Comparison of ENCODE assay signal across 2 cellular contexts in the genomic region with DNA sequence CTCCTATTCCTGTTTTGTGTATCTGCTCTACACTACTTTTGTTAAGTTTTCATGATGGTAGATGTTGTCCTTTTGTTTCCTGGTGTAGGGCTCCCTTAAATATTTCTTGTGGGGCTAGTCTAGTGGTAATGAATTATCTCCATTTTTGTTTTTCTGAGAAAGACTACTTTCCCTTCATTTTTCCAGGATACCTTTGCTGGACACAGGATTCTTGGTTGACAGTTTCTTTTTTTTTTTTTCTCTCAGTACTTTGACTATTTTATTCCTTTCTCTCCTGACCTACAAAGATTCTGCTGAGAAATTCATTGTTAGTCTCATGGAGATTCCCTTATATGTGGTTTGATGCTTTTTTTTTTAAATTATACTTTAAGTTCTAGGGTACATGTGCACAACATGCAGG.
TF ChIP-seq lines count a peak whose summit lies in the region.

No MANE protein-coding gene starts in this region.

TF ChIP-seq in HEK293T, 16 proteins besides CTCF, POLR2A, EP300 and RAD21 (continued from another document):
- TF ChIP-seq, protein P1, sequence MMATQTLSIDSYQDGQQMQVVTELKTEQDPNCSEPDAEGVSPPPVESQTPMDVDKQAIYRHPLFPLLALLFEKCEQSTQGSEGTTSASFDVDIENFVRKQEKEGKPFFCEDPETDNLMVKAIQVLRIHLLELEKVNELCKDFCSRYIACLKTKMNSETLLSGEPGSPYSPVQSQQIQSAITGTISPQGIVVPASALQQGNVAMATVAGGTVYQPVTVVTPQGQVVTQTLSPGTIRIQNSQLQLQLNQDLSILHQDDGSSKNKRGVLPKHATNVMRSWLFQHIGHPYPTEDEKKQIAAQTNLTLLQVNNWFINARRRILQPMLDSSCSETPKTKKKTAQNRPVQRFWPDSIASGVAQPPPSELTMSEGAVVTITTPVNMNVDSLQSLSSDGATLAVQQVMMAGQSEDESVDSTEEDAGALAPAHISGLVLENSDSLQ (IDR thresholded peaks at IDR 0.05) = no peak
TF ChIP-seq in HEK293T: peak in this region for 1.

TF ChIP-seq in K562, 482 proteins besides CTCF, POLR2A, EP300 and RAD21 (continued from another document and continues in another):
- TF ChIP-seq, protein P2, sequence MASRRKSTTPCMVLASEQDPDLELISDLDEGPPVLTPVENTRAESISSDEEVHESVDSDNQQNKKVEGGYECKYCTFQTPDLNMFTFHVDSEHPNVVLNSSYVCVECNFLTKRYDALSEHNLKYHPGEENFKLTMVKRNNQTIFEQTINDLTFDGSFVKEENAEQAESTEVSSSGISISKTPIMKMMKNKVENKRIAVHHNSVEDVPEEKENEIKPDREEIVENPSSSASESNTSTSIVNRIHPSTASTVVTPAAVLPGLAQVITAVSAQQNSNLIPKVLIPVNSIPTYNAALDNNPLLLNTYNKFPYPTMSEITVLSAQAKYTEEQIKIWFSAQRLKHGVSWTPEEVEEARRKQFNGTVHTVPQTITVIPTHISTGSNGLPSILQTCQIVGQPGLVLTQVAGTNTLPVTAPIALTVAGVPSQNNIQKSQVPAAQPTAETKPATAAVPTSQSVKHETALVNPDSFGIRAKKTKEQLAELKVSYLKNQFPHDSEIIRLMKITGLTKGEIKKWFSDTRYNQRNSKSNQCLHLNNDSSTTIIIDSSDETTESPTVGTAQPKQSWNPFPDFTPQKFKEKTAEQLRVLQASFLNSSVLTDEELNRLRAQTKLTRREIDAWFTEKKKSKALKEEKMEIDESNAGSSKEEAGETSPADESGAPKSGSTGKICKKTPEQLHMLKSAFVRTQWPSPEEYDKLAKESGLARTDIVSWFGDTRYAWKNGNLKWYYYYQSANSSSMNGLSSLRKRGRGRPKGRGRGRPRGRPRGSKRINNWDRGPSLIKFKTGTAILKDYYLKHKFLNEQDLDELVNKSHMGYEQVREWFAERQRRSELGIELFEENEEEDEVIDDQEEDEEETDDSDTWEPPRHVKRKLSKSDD (conservative IDR thresholded peaks at IDR 0.05; ENCODE audit: low read length) = no peak
- no peak for TF ChIP-seq KDM1A (IDR thresholded peaks at IDR 0.05)
- TF ChIP-seq ARHGAP35 (IDR thresholded peaks at IDR 0.05; ENCODE audit: partially characterized antibody) = no peak
- TF ChIP-seq, protein P3, sequence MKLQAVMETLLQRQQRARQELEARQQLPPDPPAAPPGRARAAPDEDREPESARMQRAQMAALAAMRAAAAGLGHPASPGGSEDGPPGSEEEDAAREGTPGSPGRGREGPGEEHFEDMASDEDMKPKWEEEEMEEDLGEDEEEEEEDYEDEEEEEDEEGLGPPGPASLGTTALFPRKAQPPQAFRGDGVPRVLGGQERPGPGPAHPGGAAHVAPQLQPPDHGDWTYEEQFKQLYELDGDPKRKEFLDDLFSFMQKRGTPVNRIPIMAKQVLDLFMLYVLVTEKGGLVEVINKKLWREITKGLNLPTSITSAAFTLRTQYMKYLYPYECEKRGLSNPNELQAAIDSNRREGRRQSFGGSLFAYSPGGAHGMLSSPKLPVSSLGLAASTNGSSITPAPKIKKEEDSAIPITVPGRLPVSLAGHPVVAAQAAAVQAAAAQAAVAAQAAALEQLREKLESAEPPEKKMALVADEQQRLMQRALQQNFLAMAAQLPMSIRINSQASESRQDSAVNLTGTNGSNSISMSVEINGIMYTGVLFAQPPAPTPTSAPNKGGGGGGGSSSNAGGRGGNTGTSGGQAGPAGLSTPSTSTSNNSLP (IDR thresholded peaks at IDR 0.05; ENCODE audit: borderline replicate concordance, low read depth, low read length) = no peak
- TF ChIP-seq POLR2B (IDR thresholded peaks at IDR 0.05; ENCODE audit: low read depth, partially characterized antibody) = peak; percentile 32
- TF ChIP-seq, protein P4, sequence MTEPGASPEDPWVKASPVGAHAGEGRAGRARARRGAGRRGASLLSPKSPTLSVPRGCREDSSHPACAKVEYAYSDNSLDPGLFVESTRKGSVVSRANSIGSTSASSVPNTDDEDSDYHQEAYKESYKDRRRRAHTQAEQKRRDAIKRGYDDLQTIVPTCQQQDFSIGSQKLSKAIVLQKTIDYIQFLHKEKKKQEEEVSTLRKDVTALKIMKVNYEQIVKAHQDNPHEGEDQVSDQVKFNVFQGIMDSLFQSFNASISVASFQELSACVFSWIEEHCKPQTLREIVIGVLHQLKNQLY (CRISPR knock-in tag; conservative IDR thresholded peaks at IDR 0.05) = no peak
- TF ChIP-seq, protein P5, sequence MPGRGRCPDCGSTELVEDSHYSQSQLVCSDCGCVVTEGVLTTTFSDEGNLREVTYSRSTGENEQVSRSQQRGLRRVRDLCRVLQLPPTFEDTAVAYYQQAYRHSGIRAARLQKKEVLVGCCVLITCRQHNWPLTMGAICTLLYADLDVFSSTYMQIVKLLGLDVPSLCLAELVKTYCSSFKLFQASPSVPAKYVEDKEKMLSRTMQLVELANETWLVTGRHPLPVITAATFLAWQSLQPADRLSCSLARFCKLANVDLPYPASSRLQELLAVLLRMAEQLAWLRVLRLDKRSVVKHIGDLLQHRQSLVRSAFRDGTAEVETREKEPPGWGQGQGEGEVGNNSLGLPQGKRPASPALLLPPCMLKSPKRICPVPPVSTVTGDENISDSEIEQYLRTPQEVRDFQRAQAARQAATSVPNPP (IDR thresholded peaks at IDR 0.05; ENCODE audit: borderline replicate concordance, insufficient read depth, insufficient read length) = no peak
- TF ChIP-seq NCOR1 (IDR thresholded peaks at IDR 0.05) = no peak
- TF ChIP-seq DMBX1 (CRISPR knock-in tag; IDR thresholded peaks at IDR 0.05; ENCODE audit: borderline replicate concordance) = no peak
- no peak for TF ChIP-seq ILF3 (IDR thresholded peaks at IDR 0.05; ENCODE audit: borderline replicate concordance)
- TF ChIP-seq, protein P6, sequence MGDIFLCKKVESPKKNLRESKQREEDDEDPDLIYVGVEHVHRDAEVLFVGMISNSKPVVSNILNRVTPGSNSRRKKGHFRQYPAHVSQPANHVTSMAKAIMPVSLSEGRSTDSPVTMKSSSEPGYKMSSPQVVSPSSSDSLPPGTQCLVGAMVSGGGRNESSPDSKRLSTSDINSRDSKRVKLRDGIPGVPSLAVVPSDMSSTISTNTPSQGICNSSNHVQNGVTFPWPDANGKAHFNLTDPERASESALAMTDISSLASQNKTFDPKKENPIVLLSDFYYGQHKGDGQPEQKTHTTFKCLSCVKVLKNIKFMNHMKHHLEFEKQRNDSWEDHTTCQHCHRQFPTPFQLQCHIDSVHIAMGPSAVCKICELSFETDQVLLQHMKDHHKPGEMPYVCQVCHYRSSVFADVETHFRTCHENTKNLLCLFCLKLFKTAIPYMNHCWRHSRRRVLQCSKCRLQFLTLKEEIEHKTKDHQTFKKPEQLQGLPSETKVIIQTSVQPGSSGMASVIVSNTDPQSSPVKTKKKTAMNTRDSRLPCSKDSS (IDR thresholded peaks at IDR 0.05; ENCODE audit: low read depth, partially characterized antibody) = peak; percentile 57
- TF ChIP-seq, protein P7, sequence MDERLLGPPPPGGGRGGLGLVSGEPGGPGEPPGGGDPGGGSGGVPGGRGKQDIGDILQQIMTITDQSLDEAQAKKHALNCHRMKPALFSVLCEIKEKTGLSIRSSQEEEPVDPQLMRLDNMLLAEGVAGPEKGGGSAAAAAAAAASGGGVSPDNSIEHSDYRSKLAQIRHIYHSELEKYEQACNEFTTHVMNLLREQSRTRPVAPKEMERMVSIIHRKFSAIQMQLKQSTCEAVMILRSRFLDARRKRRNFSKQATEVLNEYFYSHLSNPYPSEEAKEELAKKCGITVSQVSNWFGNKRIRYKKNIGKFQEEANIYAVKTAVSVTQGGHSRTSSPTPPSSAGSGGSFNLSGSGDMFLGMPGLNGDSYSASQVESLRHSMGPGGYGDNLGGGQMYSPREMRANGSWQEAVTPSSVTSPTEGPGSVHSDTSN (CRISPR knock-in tag; IDR thresholded peaks at IDR 0.05; ENCODE audit: low read depth) = no peak
- TF ChIP-seq, protein P7 (tag; conservative IDR thresholded peaks at IDR 0.05; ENCODE audit: low read depth) = no peak
- no peak for TF ChIP-seq TAF1 (IDR thresholded peaks at IDR 0.05; ENCODE audit: control insufficient read depth, extremely low read depth, insufficient read depth, low read length, severe bottlenecking)
- TF ChIP-seq FOXK1 (CRISPR knock-in tag; IDR thresholded peaks at IDR 0.05; ENCODE audit: borderline replicate concordance) = no peak
- TF ChIP-seq, protein P8, sequence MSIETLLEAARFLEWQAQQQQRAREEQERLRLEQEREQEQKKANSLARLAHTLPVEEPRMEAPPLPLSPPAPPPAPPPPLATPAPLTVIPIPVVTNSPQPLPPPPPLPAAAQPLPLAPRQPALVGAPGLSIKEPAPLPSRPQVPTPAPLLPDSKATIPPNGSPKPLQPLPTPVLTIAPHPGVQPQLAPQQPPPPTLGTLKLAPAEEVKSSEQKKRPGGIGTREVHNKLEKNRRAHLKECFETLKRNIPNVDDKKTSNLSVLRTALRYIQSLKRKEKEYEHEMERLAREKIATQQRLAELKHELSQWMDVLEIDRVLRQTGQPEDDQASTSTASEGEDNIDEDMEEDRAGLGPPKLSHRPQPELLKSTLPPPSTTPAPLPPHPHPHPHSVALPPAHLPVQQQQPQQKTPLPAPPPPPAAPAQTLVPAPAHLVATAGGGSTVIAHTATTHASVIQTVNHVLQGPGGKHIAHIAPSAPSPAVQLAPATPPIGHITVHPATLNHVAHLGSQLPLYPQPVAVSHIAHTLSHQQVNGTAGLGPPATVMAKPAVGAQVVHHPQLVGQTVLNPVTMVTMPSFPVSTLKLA (conservative IDR thresholded peaks at IDR 0.05) = no peak
- no peak for TF ChIP-seq ZNF766 (CRISPR knock-in tag; conservative IDR thresholded peaks at IDR 0.05)
- no peak for TF ChIP-seq TCF3 (CRISPR knock-in tag; IDR thresholded peaks at IDR 0.05)
- TF ChIP-seq, protein P9, sequence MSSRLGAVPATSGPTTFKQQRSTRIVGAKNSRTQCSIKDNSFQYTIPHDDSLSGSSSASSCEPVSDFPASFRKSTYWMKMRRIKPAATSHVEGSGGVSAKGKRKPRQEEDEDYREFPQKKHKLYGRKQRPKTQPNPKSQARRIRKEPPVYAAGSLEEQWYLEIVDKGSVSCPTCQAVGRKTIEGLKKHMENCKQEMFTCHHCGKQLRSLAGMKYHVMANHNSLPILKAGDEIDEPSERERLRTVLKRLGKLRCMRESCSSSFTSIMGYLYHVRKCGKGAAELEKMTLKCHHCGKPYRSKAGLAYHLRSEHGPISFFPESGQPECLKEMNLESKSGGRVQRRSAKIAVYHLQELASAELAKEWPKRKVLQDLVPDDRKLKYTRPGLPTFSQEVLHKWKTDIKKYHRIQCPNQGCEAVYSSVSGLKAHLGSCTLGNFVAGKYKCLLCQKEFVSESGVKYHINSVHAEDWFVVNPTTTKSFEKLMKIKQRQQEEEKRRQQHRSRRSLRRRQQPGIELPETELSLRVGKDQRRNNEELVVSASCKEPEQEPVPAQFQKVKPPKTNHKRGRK (tag; IDR thresholded peaks at IDR 0.05) = 0 out of 2 replicates have a peak, but pooled peaks have one; percentile 9
- no peak for TF ChIP-seq XRCC3 (IDR thresholded peaks at IDR 0.05)
- TF ChIP-seq TAL1 (IDR thresholded peaks at IDR 0.05) = no peak
- no peak for TF ChIP-seq PCBP1 (IDR thresholded peaks at IDR 0.05; ENCODE audit: low read depth, low read length, poor library complexity, severe bottlenecking)
